In genomic region chr1:1199961-1200875, GRCh38 we compare ENCODE assay signal across 2 cellular contexts.
TF ChIP-seq lines count a peak whose summit lies in the region.

No MANE protein-coding gene starts in this region.

TF ChIP-seq in HEK293, 187 proteins besides CTCF, POLR2A, EP300 and RAD21:
- TF ChIP-seq ZNF707 (tag by site-specific recombination; IDR thresholded peaks at IDR 0.05) (no peak), ZNF510 (tag by site-specific recombination; IDR thresholded peaks at IDR 0.05; ENCODE audit: insufficient replicate concordance) (no peak), BCL11A (tag by site-specific recombination; IDR thresholded peaks at IDR 0.05; ENCODE audit: low read depth) (0 out of 2 replicates have a peak, but pooled peaks have one; percentile 14), KLF17 (tag by site-specific recombination; IDR thresholded peaks at IDR 0.05) (no peak), MZF1 (tag by site-specific recombination; IDR thresholded peaks at IDR 0.05; ENCODE audit: borderline replicate concordance) (no peak), ZNF830 (tag by site-specific recombination; IDR thresholded peaks at IDR 0.05; ENCODE audit: low read depth) (no peak), ZFP3 (tag by site-specific recombination; IDR thresholded peaks at IDR 0.05; ENCODE audit: low read depth) (no peak), ZFP69B (tag by site-specific recombination; IDR thresholded peaks at IDR 0.05) (no peak), GLIS2 (tag by site-specific recombination; IDR thresholded peaks at IDR 0.05) (no peak), HOXD13 (CRISPR knock-in tag; IDR thresholded peaks at IDR 0.05; ENCODE audit: borderline replicate concordance) (no peak), ZBTB20 (tag by site-specific recombination; IDR thresholded peaks at IDR 0.05) (peak; percentile 42; the same call in 1 of the 2 replicates), ZIC2 (tag by site-specific recombination; IDR thresholded peaks at IDR 0.05) (no peak), ZNF610 (tag by site-specific recombination; IDR thresholded peaks at IDR 0.05; ENCODE audit: borderline replicate concordance) (no peak), ZNF785 (tag by site-specific recombination; IDR thresholded peaks at IDR 0.05) (no peak), KLF16 (tag by site-specific recombination; IDR thresholded peaks at IDR 0.05) (no peak), ZNF776 (tag by site-specific recombination; IDR thresholded peaks at IDR 0.05; ENCODE audit: borderline replicate concordance) (no peak), ZNF600 (tag by site-specific recombination; IDR thresholded peaks at IDR 0.05) (no peak), SP7 (tag by site-specific recombination; IDR thresholded peaks at IDR 0.05) (no peak), ZNF202 (tag by site-specific recombination; IDR thresholded peaks at IDR 0.05; ENCODE audit: borderline replicate concordance) (no peak), ZSCAN5A (tag by site-specific recombination; IDR thresholded peaks at IDR 0.05) (no peak), ZNF354C (tag by site-specific recombination; IDR thresholded peaks at IDR 0.05; ENCODE audit: borderline replicate concordance, low read depth) (no peak), ZNF335 (tag by site-specific recombination; conservative IDR thresholded peaks at IDR 0.05) (0 out of 2 replicates have a peak, but pooled peaks have one; percentile 5)
- TF ChIP-seq, protein P1, sequence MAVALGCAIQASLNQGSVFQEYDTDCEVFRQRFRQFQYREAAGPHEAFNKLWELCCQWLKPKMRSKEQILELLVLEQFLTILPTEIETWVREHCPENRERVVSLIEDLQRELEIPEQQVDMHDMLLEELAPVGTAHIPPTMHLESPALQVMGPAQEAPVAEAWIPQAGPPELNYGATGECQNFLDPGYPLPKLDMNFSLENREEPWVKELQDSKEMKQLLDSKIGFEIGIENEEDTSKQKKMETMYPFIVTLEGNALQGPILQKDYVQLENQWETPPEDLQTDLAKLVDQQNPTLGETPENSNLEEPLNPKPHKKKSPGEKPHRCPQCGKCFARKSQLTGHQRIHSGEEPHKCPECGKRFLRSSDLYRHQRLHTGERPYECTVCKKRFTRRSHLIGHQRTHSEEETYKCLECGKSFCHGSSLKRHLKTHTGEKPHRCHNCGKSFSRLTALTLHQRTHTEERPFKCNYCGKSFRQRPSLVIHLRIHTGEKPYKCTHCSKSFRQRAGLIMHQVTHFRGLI (tag by site-specific recombination; IDR thresholded peaks at IDR 0.05), result no peak
- TF ChIP-seq, protein P2, sequence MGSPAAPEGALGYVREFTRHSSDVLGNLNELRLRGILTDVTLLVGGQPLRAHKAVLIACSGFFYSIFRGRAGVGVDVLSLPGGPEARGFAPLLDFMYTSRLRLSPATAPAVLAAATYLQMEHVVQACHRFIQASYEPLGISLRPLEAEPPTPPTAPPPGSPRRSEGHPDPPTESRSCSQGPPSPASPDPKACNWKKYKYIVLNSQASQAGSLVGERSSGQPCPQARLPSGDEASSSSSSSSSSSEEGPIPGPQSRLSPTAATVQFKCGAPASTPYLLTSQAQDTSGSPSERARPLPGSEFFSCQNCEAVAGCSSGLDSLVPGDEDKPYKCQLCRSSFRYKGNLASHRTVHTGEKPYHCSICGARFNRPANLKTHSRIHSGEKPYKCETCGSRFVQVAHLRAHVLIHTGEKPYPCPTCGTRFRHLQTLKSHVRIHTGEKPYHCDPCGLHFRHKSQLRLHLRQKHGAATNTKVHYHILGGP (tag by site-specific recombination; IDR thresholded peaks at IDR 0.05), result no peak
- TF ChIP-seq, protein P3, sequence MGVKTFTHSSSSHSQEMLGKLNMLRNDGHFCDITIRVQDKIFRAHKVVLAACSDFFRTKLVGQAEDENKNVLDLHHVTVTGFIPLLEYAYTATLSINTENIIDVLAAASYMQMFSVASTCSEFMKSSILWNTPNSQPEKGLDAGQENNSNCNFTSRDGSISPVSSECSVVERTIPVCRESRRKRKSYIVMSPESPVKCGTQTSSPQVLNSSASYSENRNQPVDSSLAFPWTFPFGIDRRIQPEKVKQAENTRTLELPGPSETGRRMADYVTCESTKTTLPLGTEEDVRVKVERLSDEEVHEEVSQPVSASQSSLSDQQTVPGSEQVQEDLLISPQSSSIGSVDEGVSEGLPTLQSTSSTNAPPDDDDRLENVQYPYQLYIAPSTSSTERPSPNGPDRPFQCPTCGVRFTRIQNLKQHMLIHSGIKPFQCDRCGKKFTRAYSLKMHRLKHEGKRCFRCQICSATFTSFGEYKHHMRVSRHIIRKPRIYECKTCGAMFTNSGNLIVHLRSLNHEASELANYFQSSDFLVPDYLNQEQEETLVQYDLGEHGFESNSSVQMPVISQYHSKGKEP (tag by site-specific recombination; IDR thresholded peaks at IDR 0.05), result no peak

TF ChIP-seq in GM12878, 131 proteins besides CTCF, POLR2A, EP300 and RAD21:
- TF ChIP-seq MYB (IDR thresholded peaks at IDR 0.05; ENCODE audit: borderline replicate concordance, low read depth, low read length) (no peak), GATAD2B (conservative IDR thresholded peaks at IDR 0.05; ENCODE audit: low read depth) (peak; percentile 43; the same call in 1 of the 2 replicates), RB1 (IDR thresholded peaks at IDR 0.05; ENCODE audit: borderline replicate concordance) (no peak)
